1 cellular context compared by ENCODE assay signal in the genomic region with DNA sequence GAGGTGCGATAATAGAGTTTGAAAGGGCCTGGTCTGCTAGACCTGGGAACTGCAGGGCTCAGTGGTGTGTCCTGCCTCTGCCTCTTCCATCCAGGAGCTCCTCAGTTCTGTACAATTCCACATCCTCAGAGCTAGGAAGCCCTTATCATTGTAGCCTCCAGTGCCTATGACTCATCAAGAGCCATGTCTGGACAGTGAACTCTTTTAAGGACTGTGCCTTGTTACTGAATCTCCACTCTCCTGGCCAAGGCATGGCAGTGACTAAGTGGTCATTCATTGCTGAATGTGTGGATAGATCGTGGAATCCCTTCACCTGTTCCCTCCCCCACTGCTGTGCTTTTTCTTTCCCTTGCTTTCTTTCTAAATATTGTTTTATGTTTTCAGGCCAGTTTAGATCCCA.
TF ChIP-seq lines count a peak whose summit lies in the region.

No MANE protein-coding gene starts in this region.

TF ChIP-seq in K562, 482 proteins besides CTCF, POLR2A, EP300 and RAD21 (continued from another document):
- TF ChIP-seq, protein P1, sequence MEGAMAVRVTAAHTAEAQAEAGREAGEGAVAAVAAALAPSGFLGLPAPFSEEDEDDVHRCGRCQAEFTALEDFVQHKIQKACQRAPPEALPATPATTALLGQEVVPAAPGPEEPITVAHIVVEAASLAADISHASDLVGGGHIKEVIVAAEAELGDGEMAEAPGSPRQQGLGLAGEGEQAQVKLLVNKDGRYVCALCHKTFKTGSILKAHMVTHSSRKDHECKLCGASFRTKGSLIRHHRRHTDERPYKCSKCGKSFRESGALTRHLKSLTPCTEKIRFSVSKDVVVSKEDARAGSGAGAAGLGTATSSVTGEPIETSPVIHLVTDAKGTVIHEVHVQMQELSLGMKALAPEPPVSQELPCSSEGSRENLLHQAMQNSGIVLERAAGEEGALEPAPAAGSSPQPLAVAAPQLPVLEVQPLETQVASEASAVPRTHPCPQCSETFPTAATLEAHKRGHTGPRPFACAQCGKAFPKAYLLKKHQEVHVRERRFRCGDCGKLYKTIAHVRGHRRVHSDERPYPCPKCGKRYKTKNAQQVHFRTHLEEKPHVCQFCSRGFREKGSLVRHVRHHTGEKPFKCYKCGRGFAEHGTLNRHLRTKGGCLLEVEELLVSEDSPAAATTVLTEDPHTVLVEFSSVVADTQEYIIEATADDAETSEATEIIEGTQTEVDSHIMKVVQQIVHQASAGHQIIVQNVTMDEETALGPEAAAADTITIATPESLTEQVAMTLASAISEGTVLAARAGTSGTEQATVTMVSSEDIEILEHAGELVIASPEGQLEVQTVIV (CRISPR knock-in tag; IDR thresholded peaks at IDR 0.05; ENCODE audit: borderline replicate concordance), result no peak
- TF ChIP-seq, protein P2, sequence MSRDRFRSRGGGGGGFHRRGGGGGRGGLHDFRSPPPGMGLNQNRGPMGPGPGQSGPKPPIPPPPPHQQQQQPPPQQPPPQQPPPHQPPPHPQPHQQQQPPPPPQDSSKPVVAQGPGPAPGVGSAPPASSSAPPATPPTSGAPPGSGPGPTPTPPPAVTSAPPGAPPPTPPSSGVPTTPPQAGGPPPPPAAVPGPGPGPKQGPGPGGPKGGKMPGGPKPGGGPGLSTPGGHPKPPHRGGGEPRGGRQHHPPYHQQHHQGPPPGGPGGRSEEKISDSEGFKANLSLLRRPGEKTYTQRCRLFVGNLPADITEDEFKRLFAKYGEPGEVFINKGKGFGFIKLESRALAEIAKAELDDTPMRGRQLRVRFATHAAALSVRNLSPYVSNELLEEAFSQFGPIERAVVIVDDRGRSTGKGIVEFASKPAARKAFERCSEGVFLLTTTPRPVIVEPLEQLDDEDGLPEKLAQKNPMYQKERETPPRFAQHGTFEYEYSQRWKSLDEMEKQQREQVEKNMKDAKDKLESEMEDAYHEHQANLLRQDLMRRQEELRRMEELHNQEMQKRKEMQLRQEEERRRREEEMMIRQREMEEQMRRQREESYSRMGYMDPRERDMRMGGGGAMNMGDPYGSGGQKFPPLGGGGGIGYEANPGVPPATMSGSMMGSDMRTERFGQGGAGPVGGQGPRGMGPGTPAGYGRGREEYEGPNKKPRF (IDR thresholded peaks at IDR 0.05; ENCODE audit: low read depth, low read length), result no peak
- no peak for TF ChIP-seq GATAD2B (IDR thresholded peaks at IDR 0.05; ENCODE audit: borderline replicate concordance)
- TF ChIP-seq ILF3 (IDR thresholded peaks at IDR 0.05; ENCODE audit: borderline replicate concordance), result no peak
- 0 out of 2 replicates have a peak, but pooled peaks have one; percentile 4 for TF ChIP-seq C11orf30 (IDR thresholded peaks at IDR 0.05; ENCODE audit: low read depth)
- TF ChIP-seq, protein P3, sequence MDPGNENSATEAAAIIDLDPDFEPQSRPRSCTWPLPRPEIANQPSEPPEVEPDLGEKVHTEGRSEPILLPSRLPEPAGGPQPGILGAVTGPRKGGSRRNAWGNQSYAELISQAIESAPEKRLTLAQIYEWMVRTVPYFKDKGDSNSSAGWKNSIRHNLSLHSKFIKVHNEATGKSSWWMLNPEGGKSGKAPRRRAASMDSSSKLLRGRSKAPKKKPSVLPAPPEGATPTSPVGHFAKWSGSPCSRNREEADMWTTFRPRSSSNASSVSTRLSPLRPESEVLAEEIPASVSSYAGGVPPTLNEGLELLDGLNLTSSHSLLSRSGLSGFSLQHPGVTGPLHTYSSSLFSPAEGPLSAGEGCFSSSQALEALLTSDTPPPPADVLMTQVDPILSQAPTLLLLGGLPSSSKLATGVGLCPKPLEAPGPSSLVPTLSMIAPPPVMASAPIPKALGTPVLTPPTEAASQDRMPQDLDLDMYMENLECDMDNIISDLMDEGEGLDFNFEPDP (CRISPR knock-in tag; IDR thresholded peaks at IDR 0.05), result no peak
- TF ChIP-seq, protein P4, sequence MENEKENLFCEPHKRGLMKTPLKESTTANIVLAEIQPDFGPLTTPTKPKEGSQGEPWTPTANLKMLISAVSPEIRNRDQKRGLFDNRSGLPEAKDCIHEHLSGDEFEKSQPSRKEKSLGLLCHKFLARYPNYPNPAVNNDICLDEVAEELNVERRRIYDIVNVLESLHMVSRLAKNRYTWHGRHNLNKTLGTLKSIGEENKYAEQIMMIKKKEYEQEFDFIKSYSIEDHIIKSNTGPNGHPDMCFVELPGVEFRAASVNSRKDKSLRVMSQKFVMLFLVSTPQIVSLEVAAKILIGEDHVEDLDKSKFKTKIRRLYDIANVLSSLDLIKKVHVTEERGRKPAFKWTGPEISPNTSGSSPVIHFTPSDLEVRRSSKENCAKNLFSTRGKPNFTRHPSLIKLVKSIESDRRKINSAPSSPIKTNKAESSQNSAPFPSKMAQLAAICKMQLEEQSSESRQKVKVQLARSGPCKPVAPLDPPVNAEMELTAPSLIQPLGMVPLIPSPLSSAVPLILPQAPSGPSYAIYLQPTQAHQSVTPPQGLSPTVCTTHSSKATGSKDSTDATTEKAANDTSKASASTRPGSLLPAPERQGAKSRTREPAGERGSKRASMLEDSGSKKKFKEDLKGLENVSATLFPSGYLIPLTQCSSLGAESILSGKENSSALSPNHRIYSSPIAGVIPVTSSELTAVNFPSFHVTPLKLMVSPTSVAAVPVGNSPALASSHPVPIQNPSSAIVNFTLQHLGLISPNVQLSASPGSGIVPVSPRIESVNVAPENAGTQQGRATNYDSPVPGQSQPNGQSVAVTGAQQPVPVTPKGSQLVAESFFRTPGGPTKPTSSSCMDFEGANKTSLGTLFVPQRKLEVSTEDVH (IDR thresholded peaks at IDR 0.05; ENCODE audit: low read depth, partially characterized antibody), result no peak
- TF ChIP-seq FOSL1 (tag; conservative IDR thresholded peaks at IDR 0.05), result peak; percentile 98
- no peak for TF ChIP-seq WHSC1 (IDR thresholded peaks at IDR 0.05; ENCODE audit: low read length)
- no peak for TF ChIP-seq ERF (CRISPR knock-in tag; IDR thresholded peaks at IDR 0.05)
- TF ChIP-seq ZFPM2 (CRISPR knock-in tag; IDR thresholded peaks at IDR 0.05), result no peak
- no peak for TF ChIP-seq HDAC3 (IDR thresholded peaks at IDR 0.05; ENCODE audit: borderline replicate concordance, partially characterized antibody)
- TF ChIP-seq TRIM28 (IDR thresholded peaks at IDR 0.05), result no peak
- TF ChIP-seq, protein P5, sequence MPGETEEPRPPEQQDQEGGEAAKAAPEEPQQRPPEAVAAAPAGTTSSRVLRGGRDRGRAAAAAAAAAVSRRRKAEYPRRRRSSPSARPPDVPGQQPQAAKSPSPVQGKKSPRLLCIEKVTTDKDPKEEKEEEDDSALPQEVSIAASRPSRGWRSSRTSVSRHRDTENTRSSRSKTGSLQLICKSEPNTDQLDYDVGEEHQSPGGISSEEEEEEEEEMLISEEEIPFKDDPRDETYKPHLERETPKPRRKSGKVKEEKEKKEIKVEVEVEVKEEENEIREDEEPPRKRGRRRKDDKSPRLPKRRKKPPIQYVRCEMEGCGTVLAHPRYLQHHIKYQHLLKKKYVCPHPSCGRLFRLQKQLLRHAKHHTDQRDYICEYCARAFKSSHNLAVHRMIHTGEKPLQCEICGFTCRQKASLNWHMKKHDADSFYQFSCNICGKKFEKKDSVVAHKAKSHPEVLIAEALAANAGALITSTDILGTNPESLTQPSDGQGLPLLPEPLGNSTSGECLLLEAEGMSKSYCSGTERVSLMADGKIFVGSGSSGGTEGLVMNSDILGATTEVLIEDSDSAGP (CRISPR knock-in tag; IDR thresholded peaks at IDR 0.05), result no peak
- TF ChIP-seq TCF3 (CRISPR knock-in tag; IDR thresholded peaks at IDR 0.05), result peak; percentile 47; the same call in 1 of the 2 replicates
